In genomic region chr3:98209244-98209643, GRCh38 we compare ENCODE assay signal across 19 cellular contexts. TPM values are rescaled to one million over a fixed set of nuclear protein-coding genes. Genes with fewer than 3 reads are reported as not detected.
DNase-seq lines count a peak whose midpoint lies in the region; ATAC-seq and TF ChIP-seq lines count a peak whose summit lies in the region.
"Had no signal": no experiment of that assay in that cellular context is flagged by ENCODE, and none has a peak within 500 bp of the region (broad histone marks: within the 10 kb centered on the region; RNA-seq: fewer than 3 reads in every experiment).

No MANE protein-coding gene starts in this region.

- ATAC-seq in left lung = peak; percentile 35
- ATAC-seq: CD8-positive, alpha-beta T cell had no signal

- H3K27me3 ChIP-seq in left lung (no peaks in the 10 kb centered on the region), SJCRH30 (no peaks in the 10 kb centered on the region)
- H3K27me3 ChIP-seq: BLaER1 had no signal

- H3K4me3 ChIP-seq in left lung (no peak overlapping the region), SJCRH30 (no peak overlapping the region)
- H3K4me3 ChIP-seq: BLaER1, GM23248 had no signal

- intact Hi-C loops in left lung (cut with DNase I) = no loop called here

- no peak for TF ChIP-seq CTCF in left lung (IDR thresholded peaks at IDR 0.05)

- H3K4me1 ChIP-seq in left lung (no peaks in the 10 kb centered on the region), SJCRH30 (no peaks in the 10 kb centered on the region)
- H3K4me1 ChIP-seq: BLaER1 had no signal

- DNase-seq in DMS53 (lab: John Stamatoyannopoulos, UW) (peak; percentile 7), DMS53 treated with DMSO at 0.1 percent for 48 hours (lab: John Stamatoyannopoulos, UW; ENCODE audit: unreplicated experiment) (no peak), NCI-H226 (peak; percentile 41), left lung (no peak), SJCRH30 (no peak)
- DNase-seq in stimulated activated naive CD4-positive, alpha-beta T cell treated with Interleukin-2 at 50 U/mL for 16 hours (lab: John Stamatoyannopoulos, UW) = no peak
- DNase-seq in activated CD8-positive, alpha-beta memory T cell treated with anti-CD3 and anti-CD28 coated beads for 24 hours = no peak
- DNase-seq: CD4-positive, CD25-positive, alpha-beta regulatory T cell; CD8-positive, alpha-beta T cell; DMS 273 treated with DMSO at 0.1 percent for 48 hours; DND-41; GM23248; H7; HCEC 1CT had no signal

- no peak overlapping the region for H3K27ac ChIP-seq in left lung
- no peak overlapping the region for H3K27ac ChIP-seq in SJCRH30
- H3K27ac ChIP-seq: 22Rv1, BLaER1, C4-2B, GM23248 had no signal

- H3K36me3 ChIP-seq in left lung (no peaks in the 10 kb centered on the region), SJCRH30 (no peaks in the 10 kb centered on the region)
- H3K36me3 ChIP-seq: BLaER1 had no signal

- no peaks in the 10 kb centered on the region for H3K9me3 ChIP-seq in left lung
- no peaks in the 10 kb centered on the region for H3K9me3 ChIP-seq in SJCRH30 (replicated peaks)
- H3K9me3 ChIP-seq: BLaER1 had no signal

RNA-seq across cellular contexts. Expression of gene OR5H15, which starts 42.7 kb away (rescaled TPM):
- not detected for total RNA-seq in left lung
- not detected in 2 replicates for total RNA-seq in SJCRH30 (2014; rRNA removed; shearing (Covaris generic))
- total RNA-seq: B cell; CD4-positive, CD25-positive, alpha-beta regulatory T cell; CD8-positive, alpha-beta T cell; GM23248; H1; H7 had no signal

RNA-seq across cellular contexts. Expression of gene OR5H6, which starts 54.8 kb away (rescaled TPM):
- not detected for total RNA-seq in left lung
- not detected in 2 replicates for total RNA-seq in SJCRH30 (2014; rRNA removed; shearing (Covaris generic))
- total RNA-seq: B cell; CD4-positive, CD25-positive, alpha-beta regulatory T cell; CD8-positive, alpha-beta T cell; GM23248; H1; H7 had no signal

Comparison
In these comparisons a context has a peak if more than half of its experiments do, and no peak if none do; other contexts are left out.
1. DNase-seq: peak in DMS53 (single experiment) and NCI-H226 (single experiment); none in DMS53 treated with DMSO at 0.1 percent for 48 hours (single experiment), left lung (0 of 2), stimulated activated naive CD4-positive, alpha-beta T cell treated with Interleukin-2 at 50 U/mL for 16 hours (single experiment), activated CD8-positive, alpha-beta memory T cell treated with anti-CD3 and anti-CD28 coated beads for 24 hours (single experiment) and SJCRH30 (0 of 2).